In genomic region chr6:118810420-118811027, GRCh38 we compare ENCODE assay signal across 1 cellular context.
TF ChIP-seq lines count a peak whose summit lies in the region.

No MANE protein-coding gene starts in this region.

TF ChIP-seq in HepG2, 621 proteins besides CTCF, POLR2A, EP300 and RAD21 (continued from another document):
- no peak for TF ChIP-seq BCLAF1 (IDR thresholded peaks at IDR 0.05)
